Comparison of ENCODE assay signal across 8 cellular contexts in genomic region chr1:2545754-2546514, GRCh38. TPM values are rescaled to one million over a fixed set of nuclear protein-coding genes. Genes with fewer than 3 reads are reported as not detected.
A peak's percentile ranks its signal among the peaks of the same experiment; 100 is the strongest.
DNase-seq lines count a peak whose midpoint lies in the region; ATAC-seq and TF ChIP-seq lines count a peak whose summit lies in the region.

No MANE protein-coding gene starts in this region.

- no peak for TF ChIP-seq POLR2A in lower leg skin (IDR thresholded peaks at IDR 0.05)

- DNase-seq in ACHN, result peak; percentile 81
- peak; percentile 76 to 86 for DNase-seq in NCI-H524 (lab: John Stamatoyannopoulos, UW)
- DNase-seq in activated CD4-positive, alpha-beta T cell treated with anti-CD3 and anti-CD28 coated beads, Interleukin-2, amount 50 U/mL, for 4 hours, result peak; percentile 82 to 87
- peak; percentile 94 for DNase-seq in dermis microvascular lymphatic vessel endothelial cell (ENCODE audit: low read depth in 2 of 2)
- peak; percentile 89 to 98 for DNase-seq in lower leg skin (ENCODE audit: low spot score in 2 of 2)
- peak; percentile 71 to 84 (median 78) for DNase-seq in stimulated activated CD4-positive, alpha-beta T cell treated with anti-CD3 and anti-CD28 coated beads, TNF-alpha, amount 100 ng/mL, for 48 hours (ENCODE audit: low read depth in 3 of 3)

- in situ Hi-C loops in ACHN (cut with HindIII; ENCODE audit: low pct_ligation_motif_present, low pct_unique_long_range_greater_than_20kb, low sequenced_read_pairs), result no loop called here

- WGBS in lower leg skin, 2 donors, result 26 to 35% methylated on average over 6 to 7 of the region's 43 CpGs

- H3K4me3 ChIP-seq in lower leg skin (ENCODE audit: low read depth, poor library complexity, severe bottlenecking), result peak overlapping the region; percentile 16

- TF ChIP-seq CTCF in lower leg skin (IDR thresholded peaks at IDR 0.05), result no peak

- intact Hi-C loops in lower leg skin (cut with DNase I; ENCODE audit: low total_unique reads), result no loop called here

- peak; percentile 13 for ATAC-seq in GM18870 (IDR thresholded peaks at IDR 0.05; ENCODE audit: unreplicated experiment)
- peak; percentile 38 for ATAC-seq in HG03139 (IDR thresholded peaks at IDR 0.05; ENCODE audit: unreplicated experiment)

RNA-seq across cellular contexts. Expression of gene TNFRSF14, which starts 10.2 kb away (rescaled TPM):
- total RNA-seq in dermis microvascular lymphatic vessel endothelial cell (66.8 and 150 TPM in 2 replicates), lower leg skin (10 to 100 TPM; 35.2 to 43.6 (median 38.3) TPM)

RNA-seq across cellular contexts. Expression of gene HES5, which starts 15.9 kb away (rescaled TPM):
- total RNA-seq in dermis microvascular lymphatic vessel endothelial cell (0.13 TPM in 2 replicates), lower leg skin (10 to 100 TPM in 2 of 4 donors, 1 to 10 TPM in 2; 8.1 to 32.5 (median 9.6) TPM)

RNA-seq across cellular contexts. Expression of gene PANK4, which starts 19.5 kb away (rescaled TPM):
- total RNA-seq in dermis microvascular lymphatic vessel endothelial cell (18.6 and 25.9 TPM in 2 replicates), lower leg skin (10 to 100 TPM; 26.8 to 34.7 (median 32.5) TPM)

RNA-seq across cellular contexts. Expression of gene PRXL2B, which starts 40.6 kb away (rescaled TPM):
- total RNA-seq in dermis microvascular lymphatic vessel endothelial cell, result 55.7 and 107 TPM in 2 replicates
- 10 to 100 TPM in 3 of 4 donors, 1 to 10 TPM in 1; 5.6 to 16.4 (median 12.0) TPM for total RNA-seq in lower leg skin

Comparison
In these comparisons a context has a peak if more than half of its experiments do, and no peak if none do; other contexts are left out.
1. Peak in every context shown above with its lines: DNase-seq, ATAC-seq and H3K4me3 ChIP-seq.